ENCODE assay signal across 1 cellular context in the genomic region with DNA sequence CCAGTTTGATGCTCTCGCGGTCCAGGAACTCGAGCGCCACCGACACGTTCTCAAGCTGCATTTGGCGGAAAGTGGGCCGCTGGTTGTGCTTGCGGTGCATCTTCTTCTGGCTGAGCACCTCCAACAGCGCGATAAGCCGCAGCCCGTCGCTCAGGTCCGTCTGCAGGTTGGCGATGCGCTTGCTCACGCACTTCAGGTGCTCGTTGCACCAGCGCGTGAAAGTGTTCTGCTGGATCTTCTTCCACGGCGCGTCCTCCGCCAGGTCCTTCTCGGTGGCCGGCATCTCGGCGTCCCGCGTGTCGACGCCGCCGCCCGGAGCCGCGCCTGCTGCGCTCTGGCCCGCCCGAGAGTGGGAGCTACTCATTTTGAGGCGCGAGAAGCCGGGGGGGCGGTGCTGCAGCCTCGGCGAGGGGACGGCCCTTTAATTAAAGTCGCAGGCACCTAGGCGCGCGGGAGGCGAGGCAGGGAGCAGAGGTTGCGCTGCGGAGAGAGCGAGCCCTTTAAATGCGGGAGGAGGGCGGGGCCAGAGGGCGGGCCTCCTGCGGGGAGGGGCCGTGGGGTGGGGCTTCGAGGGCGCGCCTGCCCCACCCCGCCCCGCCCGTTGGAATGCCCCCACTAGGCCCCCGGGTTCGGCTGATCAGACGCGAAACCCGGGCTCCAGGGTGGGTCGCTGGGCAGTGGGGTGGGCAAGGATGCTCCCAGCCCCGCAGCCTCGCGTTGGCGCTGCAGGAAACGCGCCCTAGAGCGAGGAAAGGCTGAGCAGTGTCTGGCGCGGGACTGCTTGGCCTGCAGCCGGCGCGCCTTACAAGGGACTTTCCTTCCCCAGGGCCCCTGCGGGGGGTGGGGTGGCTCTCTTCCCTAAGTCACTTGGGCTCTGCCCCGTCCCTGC.
TF ChIP-seq lines count a peak whose summit lies in the region.

No MANE protein-coding gene starts in this region.

TF ChIP-seq in SK-N-SH, 30 proteins besides CTCF, POLR2A, EP300 and RAD21 (continued from another document):
- TF ChIP-seq USF2 (IDR thresholded peaks at IDR 0.05; ENCODE audit: borderline replicate concordance, low read depth, low read length) (no peak), GATA2 (CRISPR knock-in tag; IDR thresholded peaks at IDR 0.05) (no peak), MAX (IDR thresholded peaks at IDR 0.05; ENCODE audit: low read depth) (peak; percentile 98), NFIC (IDR thresholded peaks at IDR 0.05; ENCODE audit: borderline replicate concordance) (no peak), EZH2phosphoT487 (IDR thresholded peaks at IDR 0.05; ENCODE audit: borderline replicate concordance, low read depth) (no peak), ELF1 (IDR thresholded peaks at IDR 0.05) (no peak), TEAD4 (IDR thresholded peaks at IDR 0.05; ENCODE audit: borderline replicate concordance, insufficient read depth) (no peak), REST (IDR thresholded peaks at IDR 0.05; ENCODE audit: low read depth, low read length) (peak; percentile 18; the same call in 1 of the 2 replicates), CHD2 (IDR thresholded peaks at IDR 0.05; ENCODE audit: low read length, partially characterized antibody) (no peak), YY1 (IDR thresholded peaks at IDR 0.05; ENCODE audit: low read depth) (peak; percentile 54; the same call in 1 of the 2 replicates), JUND (IDR thresholded peaks at IDR 0.05) (no peak), TAF1 (IDR thresholded peaks at IDR 0.05; ENCODE audit: borderline replicate concordance, low read depth, low read length) (peak; percentile 80; the same call in 1 of the 2 replicates), FOXJ3 (CRISPR knock-in tag; IDR thresholded peaks at IDR 0.05) (no peak), FOXM1 (IDR thresholded peaks at IDR 0.05; ENCODE audit: low read depth) (no peak), RFX5 (IDR thresholded peaks at IDR 0.05; ENCODE audit: low read length) (no peak), NRF1 (IDR thresholded peaks at IDR 0.05; ENCODE audit: low read depth, low read length) (no peak), FOSL2 (IDR thresholded peaks at IDR 0.05; ENCODE audit: borderline replicate concordance, low read depth) (no peak), SMC3 (IDR thresholded peaks at IDR 0.05; ENCODE audit: low read depth, low read length) (no peak), SIN3A (IDR thresholded peaks at IDR 0.05; ENCODE audit: borderline replicate concordance, low read depth, low read length) (peak; percentile 74), POLR2AphosphoS5 (IDR thresholded peaks at IDR 0.05; ENCODE audit: low read depth, low read length) (peak; percentile 97)
- TF ChIP-seq, protein P1, sequence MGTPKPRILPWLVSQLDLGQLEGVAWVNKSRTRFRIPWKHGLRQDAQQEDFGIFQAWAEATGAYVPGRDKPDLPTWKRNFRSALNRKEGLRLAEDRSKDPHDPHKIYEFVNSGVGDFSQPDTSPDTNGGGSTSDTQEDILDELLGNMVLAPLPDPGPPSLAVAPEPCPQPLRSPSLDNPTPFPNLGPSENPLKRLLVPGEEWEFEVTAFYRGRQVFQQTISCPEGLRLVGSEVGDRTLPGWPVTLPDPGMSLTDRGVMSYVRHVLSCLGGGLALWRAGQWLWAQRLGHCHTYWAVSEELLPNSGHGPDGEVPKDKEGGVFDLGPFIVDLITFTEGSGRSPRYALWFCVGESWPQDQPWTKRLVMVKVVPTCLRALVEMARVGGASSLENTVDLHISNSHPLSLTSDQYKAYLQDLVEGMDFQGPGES (IDR thresholded peaks at IDR 0.05; ENCODE audit: low read depth, low read length): no peak
- TF ChIP-seq, protein P2, sequence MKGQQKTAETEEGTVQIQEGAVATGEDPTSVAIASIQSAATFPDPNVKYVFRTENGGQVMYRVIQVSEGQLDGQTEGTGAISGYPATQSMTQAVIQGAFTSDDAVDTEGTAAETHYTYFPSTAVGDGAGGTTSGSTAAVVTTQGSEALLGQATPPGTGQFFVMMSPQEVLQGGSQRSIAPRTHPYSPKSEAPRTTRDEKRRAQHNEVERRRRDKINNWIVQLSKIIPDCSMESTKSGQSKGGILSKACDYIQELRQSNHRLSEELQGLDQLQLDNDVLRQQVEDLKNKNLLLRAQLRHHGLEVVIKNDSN (IDR thresholded peaks at IDR 0.05; ENCODE audit: borderline replicate concordance, low read depth): no peak
- TF ChIP-seq, protein P3, sequence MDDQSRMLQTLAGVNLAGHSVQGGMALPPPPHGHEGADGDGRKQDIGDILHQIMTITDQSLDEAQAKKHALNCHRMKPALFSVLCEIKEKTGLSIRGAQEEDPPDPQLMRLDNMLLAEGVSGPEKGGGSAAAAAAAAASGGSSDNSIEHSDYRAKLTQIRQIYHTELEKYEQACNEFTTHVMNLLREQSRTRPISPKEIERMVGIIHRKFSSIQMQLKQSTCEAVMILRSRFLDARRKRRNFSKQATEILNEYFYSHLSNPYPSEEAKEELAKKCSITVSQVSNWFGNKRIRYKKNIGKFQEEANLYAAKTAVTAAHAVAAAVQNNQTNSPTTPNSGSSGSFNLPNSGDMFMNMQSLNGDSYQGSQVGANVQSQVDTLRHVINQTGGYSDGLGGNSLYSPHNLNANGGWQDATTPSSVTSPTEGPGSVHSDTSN (IDR thresholded peaks at IDR 0.05): peak; percentile 20; the same call in 1 of the 2 replicates
